In genomic region chr12:48787791-48788521, GRCh38 we compare ENCODE assay signal across 8 cellular contexts. TPM values are rescaled to one million over a fixed set of nuclear protein-coding genes. Genes with fewer than 3 reads are reported as not detected.
DNase-seq lines count a peak whose midpoint lies in the region; TF ChIP-seq lines count a peak whose summit lies in the region.

No MANE protein-coding gene starts in this region.

- H4K20me1 ChIP-seq in neural progenitor cell (ENCODE audit: low read depth): peaks cover 22% of the 10 kb centered on the region

- H3K36me3 ChIP-seq in BJ (ENCODE audit: control insufficient read depth, insufficient read depth, low read length) (no peaks in the 10 kb centered on the region), SJCRH30 (no peaks in the 10 kb centered on the region), neural progenitor cell (no peaks in the 10 kb centered on the region)

- H3K4me3 Mint-ChIP-seq in neural progenitor cell: peak overlapping the region; percentile 95

- peaks cover 3% of the 10 kb centered on the region for H3K36me3 Mint-ChIP-seq in neural progenitor cell

- H3F3A ChIP-seq in neural progenitor cell (ENCODE audit: low read depth): peaks cover 12% of the 10 kb centered on the region

- no peaks in the 10 kb centered on the region for H3K9me3 Mint-ChIP-seq in neural progenitor cell

- H3K4me1 ChIP-seq in SJCRH30 (peaks cover 9% of the 10 kb centered on the region), neural progenitor cell (peaks cover 13% of the 10 kb centered on the region)

- CTCF ChIA-PET in BJ (lab: Yijun Ruan, JAX): interaction anchor here (1.1 kb wide), 1 partner anchor 27 kb away, joined by 3 read pairs; no protein-coding TSS in a partner anchor

- H3K79me2 ChIP-seq in neural progenitor cell (ENCODE audit: low read depth): peaks cover 53% of the 10 kb centered on the region

- H3K4me1 Mint-ChIP-seq in neural progenitor cell: peaks cover 33% of the 10 kb centered on the region

- POLR2A ChIA-PET in BJ (lab: Charles Lee): no interaction called here

- DNase-seq in BJ (ENCODE audit: low read depth) (no peak), SJCRH30 (no peak), fibroblast of peridontal ligament (ENCODE audit: extremely low read depth) (peak; percentile 19), neural progenitor cell (ENCODE audit: low spot score) (peak; percentile 16), NCI-H128 (lab: John Stamatoyannopoulos, UW; ENCODE audit: unreplicated experiment) (no peak), amniotic stem cell (lab: John Stamatoyannopoulos, UW) (no peak), NCI-H1105 treated with DMSO at 0.1 percent for 48 hours (lab: John Stamatoyannopoulos, UW) (no peak), SKM-1 treated with dmso at 0.1 percent for 144 hours (lab: John Stamatoyannopoulos, UW; ENCODE audit: unreplicated experiment) (no peak)

- peak overlapping the region; percentile 83 for H3K9ac ChIP-seq in neural progenitor cell

- peak overlapping the region; percentile 43 for H2AFZ ChIP-seq in neural progenitor cell (replicated peaks)

- H3K4me3 ChIP-seq in BJ (ENCODE audit: low read depth, low read length): peak overlapping the region; percentile 90
- peak overlapping the region; percentile 94 for H3K4me3 ChIP-seq in SJCRH30
- peak overlapping the region; percentile 96 for H3K4me3 ChIP-seq in neural progenitor cell

- peaks cover 4% of the 10 kb centered on the region for H3K27me3 Mint-ChIP-seq in neural progenitor cell (ENCODE audit: insufficient read depth, low read depth)

- TF ChIP-seq CTCF in BJ (IDR thresholded peaks at IDR 0.05; ENCODE audit: insufficient read depth, low read depth, low read length) (no peak), neural progenitor cell (IDR thresholded peaks at IDR 0.05) (no peak)

- H3K27ac Mint-ChIP-seq in neural progenitor cell: peak overlapping the region; percentile 72

- H3K27ac ChIP-seq in SJCRH30: no peak overlapping the region
- H3K27ac ChIP-seq in neural progenitor cell: no peak overlapping the region

- no peaks in the 10 kb centered on the region for H3K27me3 ChIP-seq in BJ (ENCODE audit: control insufficient read depth, insufficient read depth, low read length)
- no peaks in the 10 kb centered on the region for H3K27me3 ChIP-seq in SJCRH30
- no peaks in the 10 kb centered on the region for H3K27me3 ChIP-seq in neural progenitor cell

- no peaks in the 10 kb centered on the region for H3K9me3 ChIP-seq in SJCRH30 (replicated peaks)
- H3K9me3 ChIP-seq in neural progenitor cell (ENCODE audit: low read depth): no peaks in the 10 kb centered on the region

- peak overlapping the region; percentile 88 for H3K4me2 ChIP-seq in neural progenitor cell

RNA-seq across cellular contexts. Expression of gene ADCY6, which starts 0.9 kb away (rescaled TPM):
- 27.8 and 37.9 TPM in 2 replicates for polyA plus RNA-seq in BJ (2011; rRNA removed)
- polyA minus RNA-seq in BJ (2011; rRNA and poly(A)+ RNA removed): 26.1 and 54.9 TPM in 2 replicates
- 16.1 and 18.7 TPM in 2 replicates for total RNA-seq in SJCRH30 (2014; rRNA removed; shearing (Covaris generic))
- total RNA-seq in neural progenitor cell (ENCODE audit: low replicate concordance): 22.4 and 42.4 TPM in 2 replicates

RNA-seq across cellular contexts. Expression of gene CACNB3, which starts 30.3 kb away (rescaled TPM):
- polyA plus RNA-seq in BJ (2011; rRNA removed): 24.2 and 48.2 TPM in 2 replicates
- 26.6 and 32.2 TPM in 2 replicates for polyA minus RNA-seq in BJ (2011; rRNA and poly(A)+ RNA removed)
- 9.7 and 11.9 TPM in 2 replicates for total RNA-seq in SJCRH30 (2014; rRNA removed; shearing (Covaris generic))
- 25.0 and 31.3 TPM in 2 replicates for total RNA-seq in neural progenitor cell (ENCODE audit: low replicate concordance)

Comparison
In these comparisons a context has a peak if more than half of its experiments do, and no peak if none do; other contexts are left out.
1. DNase-seq: peak in fibroblast of peridontal ligament (single experiment) and neural progenitor cell (single experiment); none in BJ (single experiment), SJCRH30 (0 of 2), NCI-H128 (single experiment), amniotic stem cell (single experiment), NCI-H1105 treated with DMSO at 0.1 percent for 48 hours (single experiment) and SKM-1 treated with dmso at 0.1 percent for 144 hours (single experiment).
2. Peak in every context shown above with its lines, with median percentiles within 50 percentile points of each other: H3K4me3 ChIP-seq.